ENCODE assay signal across 8 cellular contexts in genomic region chr6:31945507-31946369, GRCh38. TPM values are rescaled to one million over a fixed set of nuclear protein-coding genes. Genes with fewer than 3 reads are reported as not detected.
A peak's percentile ranks its signal among the peaks of the same experiment; 100 is the strongest.
DNase-seq lines count a peak whose midpoint lies in the region; TF ChIP-seq lines count a peak whose summit lies in the region.

CFB (plus strand) TSS chr6:31946095; CDS start chr6:31946222, 127 bp downstream.

- H3K36me3 Mint-ChIP-seq in type B pancreatic cell: peaks cover under 1% of the 10 kb centered on the region

- peak within 1 kb of the TSS; percentile 81 for H3K27ac Mint-ChIP-seq in type B pancreatic cell

- H3K9me3 Mint-ChIP-seq in type B pancreatic cell: no peaks in the 10 kb centered on the region

- H3K27me3 Mint-ChIP-seq in type B pancreatic cell: peaks cover 26% of the 10 kb centered on the region

- peak within 1 kb of the TSS; percentile 8 to 20 for H3K4me3 ChIP-seq in cardiac fibroblast (replicated peaks in 1 of 2; ENCODE audit: low read depth in 2 of 2, low read length in 2 of 2)
- no peak within 1 kb of the TSS for H3K4me3 ChIP-seq in lower leg skin (ENCODE audit: low read depth, poor library complexity, severe bottlenecking)

- H3K4me3 Mint-ChIP-seq in type B pancreatic cell: no peak within 1 kb of the TSS

- intact Hi-C loops in lower leg skin (cut with DNase I; ENCODE audit: low total_unique reads): no loop called here

- no peak for TF ChIP-seq CTCF in cardiac fibroblast (IDR thresholded peaks at IDR 0.05; ENCODE audit: low read depth, low read length)
- TF ChIP-seq CTCF in lower leg skin (IDR thresholded peaks at IDR 0.05): no peak
- TF ChIP-seq CTCF in type B pancreatic cell (conservative IDR thresholded peaks at IDR 0.05): no peak

- WGBS in lower leg skin, 2 donors: 19 to 28% methylated on average over 11 of the region's 11 CpGs

- peaks cover 6% of the 10 kb centered on the region for H3K4me1 Mint-ChIP-seq in type B pancreatic cell (ENCODE audit: unreplicated experiment)

- no peak for TF ChIP-seq POLR2A in lower leg skin (IDR thresholded peaks at IDR 0.05)

- DNase-seq in NCI-H2196 (lab: John Stamatoyannopoulos, UW; ENCODE audit: unreplicated experiment): peak; percentile 31
- no peak for DNase-seq in NCI-H2196 treated with DMSO at 0.1 percent for 48 hours (lab: John Stamatoyannopoulos, UW; ENCODE audit: unreplicated experiment)
- peak; percentile 91 to 92 for DNase-seq in cardiac fibroblast (ENCODE audit: low read depth in 2 of 2)
- DNase-seq in lower leg skin (ENCODE audit: low spot score in 2 of 2): peak; percentile 81 to 95
- no peak for DNase-seq in type B pancreatic cell (ENCODE audit: extremely low spot score, unreplicated experiment)
- DNase-seq in NCI-H187 (lab: John Stamatoyannopoulos, UW): no peak
- no peak for DNase-seq in activated CD8-positive, alpha-beta memory T cell treated with anti-CD3 and anti-CD28 coated beads for 24 hours
- no peak for DNase-seq in stimulated activated CD4-positive, alpha-beta T cell treated with anti-CD3 and anti-CD28 coated beads, Interleukin-1b, Interleukin-23, amount 100 ng/mL, for 48 hours

RNA-seq across cellular contexts. Expression of gene CFB, which starts in this region (rescaled TPM):
- 10 to 100 TPM in 1 of 4 donors, 1 to 10 TPM in 3; 1.4 to 13.1 (median 4.5) TPM for total RNA-seq in lower leg skin
- 7.8 and 13.6 TPM in 2 replicates for total RNA-seq in type B pancreatic cell (ENCODE audit: low replicate concordance)

Comparison
In these comparisons a context has a peak if more than half of its experiments do, and no peak if none do; other contexts are left out.
1. DNase-seq: peak in NCI-H2196 (single experiment), cardiac fibroblast (2 of 2) and lower leg skin (2 of 2); none in NCI-H2196 treated with DMSO at 0.1 percent for 48 hours (single experiment), type B pancreatic cell (single experiment), NCI-H187 (0 of 2), activated CD8-positive, alpha-beta memory T cell treated with anti-CD3 and anti-CD28 coated beads for 24 hours (single experiment) and stimulated activated CD4-positive, alpha-beta T cell treated with anti-CD3 and anti-CD28 coated beads, Interleukin-1b, Interleukin-23, amount 100 ng/mL, for 48 hours (single experiment).